Comparison of ENCODE assay signal across 10 cellular contexts in the genomic region with DNA sequence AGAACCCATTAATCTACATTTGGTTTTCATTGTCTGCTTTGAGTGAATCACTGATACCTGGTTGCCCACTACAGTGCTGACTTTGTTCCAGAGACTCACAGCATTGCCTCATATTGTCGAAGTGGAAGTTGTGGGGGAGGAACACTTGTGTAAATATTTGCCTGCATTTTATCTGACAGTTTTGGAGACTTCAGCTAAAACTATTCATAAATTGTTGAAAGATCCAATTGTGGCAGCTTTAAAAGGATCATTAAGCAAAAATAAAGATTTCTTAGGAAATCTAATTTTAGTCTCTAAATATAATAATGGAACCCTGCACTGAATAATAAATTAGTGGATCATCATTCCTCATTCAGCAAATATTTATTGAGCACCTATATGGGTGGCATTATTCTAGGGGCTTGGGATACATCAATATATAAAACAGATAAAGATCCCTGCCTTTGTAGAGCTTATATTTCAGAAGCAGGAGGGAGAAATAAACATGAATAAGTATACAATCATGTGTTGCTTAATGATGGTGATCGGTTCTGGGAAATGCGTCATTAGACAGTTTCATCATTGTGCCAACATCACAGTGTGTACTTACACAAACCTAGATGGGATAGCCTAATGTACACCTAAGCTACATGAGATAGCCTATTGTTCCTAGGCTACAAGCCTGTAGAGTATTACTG.
DNase-seq lines count a peak whose midpoint lies in the region; ATAC-seq, FAIRE-seq and TF ChIP-seq lines count a peak whose summit lies in the region.
"Had no signal": no experiment of that assay in that cellular context is flagged by ENCODE, and none has a peak within 500 bp of the region (broad histone marks: within the 10 kb centered on the region; RNA-seq: fewer than 3 reads in every experiment).

No MANE protein-coding gene starts in this region.

- H3K79me2 ChIP-seq in astrocyte (ENCODE audit: insufficient read depth, low read length): peaks cover 8% of the 10 kb centered on the region

- H3K9me3 ChIP-seq in astrocyte (ENCODE audit: insufficient read depth, low read depth, low read length): no peaks in the 10 kb centered on the region
- H3K9me3 ChIP-seq: thyroid gland had no signal

- H3K4me3 Mint-ChIP-seq in astrocyte (ENCODE audit: unreplicated experiment): no peak overlapping the region

- H3K27ac ChIP-seq in astrocyte (ENCODE audit: low read depth, low read length): peak overlapping the region; percentile 63
- H3K27ac ChIP-seq: thyroid gland had no signal

- H3K4me2 ChIP-seq in astrocyte (ENCODE audit: low read length): peak overlapping the region; percentile 63

- H3K27ac Mint-ChIP-seq in astrocyte (ENCODE audit: unreplicated experiment): peak overlapping the region; percentile 60

- peaks cover 26% of the 10 kb centered on the region for H3K4me1 ChIP-seq in astrocyte (ENCODE audit: insufficient read depth, low read length)

- no peaks in the 10 kb centered on the region for H3K9me3 Mint-ChIP-seq in astrocyte (ENCODE audit: unreplicated experiment)

- no peak for TF ChIP-seq CTCF in AG10803 (conservative IDR thresholded peaks at IDR 0.05; ENCODE audit: low read length)
- no peak for TF ChIP-seq CTCF in LNCaP clone FGC (IDR thresholded peaks at IDR 0.05; ENCODE audit: control insufficient read depth, extremely low read depth, insufficient read depth)
- TF ChIP-seq CTCF in astrocyte (IDR thresholded peaks at IDR 0.05; ENCODE audit: insufficient read depth, low read depth, low read length): no peak

- H3K4me3 ChIP-seq in AG10803 (ENCODE audit: low read length) (no peak overlapping the region), LNCaP clone FGC (ENCODE audit: low read depth, low read length) (no peak overlapping the region), astrocyte (ENCODE audit: insufficient read depth, low read depth, low read length) (no peak overlapping the region)
- H3K4me3 ChIP-seq: thyroid gland had no signal

- DNase-seq in AG10803 (ENCODE audit: low read depth): peak; percentile 63
- peak; percentile 14 for DNase-seq in LNCaP clone FGC (ENCODE audit: low read depth)
- DNase-seq in astrocyte (ENCODE audit: low read depth): peak; percentile 87
- peak; percentile 70 for DNase-seq in left lobe of liver (ENCODE audit: low spot score)
- no peak for DNase-seq in DMS79 (lab: John Stamatoyannopoulos, UW)
- DNase-seq in DMS 273 (lab: John Stamatoyannopoulos, UW; ENCODE audit: unreplicated experiment): no peak
- DNase-seq: amygdala, thyroid gland had no signal

- no peak overlapping the region for H3K9ac ChIP-seq in astrocyte (ENCODE audit: low read length)

- H3K27me3 ChIP-seq in astrocyte (ENCODE audit: insufficient read depth, low read length): no peaks in the 10 kb centered on the region
- H3K27me3 ChIP-seq: thyroid gland had no signal

- H4K20me1 ChIP-seq in astrocyte (ENCODE audit: insufficient read depth, low read length): no peaks in the 10 kb centered on the region

- H3K36me3 ChIP-seq in astrocyte (ENCODE audit: insufficient read depth, low read length): no peaks in the 10 kb centered on the region
- H3K36me3 ChIP-seq: thyroid gland had no signal

- H3K27me3 Mint-ChIP-seq in astrocyte (ENCODE audit: low read depth, unreplicated experiment): no peaks in the 10 kb centered on the region

- no peak for FAIRE-seq in astrocyte (lab: Jason Lieb, UNC)

- ATAC-seq in left lobe of liver (peak; percentile 73), GM19467 (IDR thresholded peaks at IDR 0.05; ENCODE audit: unreplicated experiment) (no peak), GM18520 (IDR thresholded peaks at IDR 0.05; ENCODE audit: unreplicated experiment) (no peak)

- no peak overlapping the region for H2AFZ ChIP-seq in astrocyte (ENCODE audit: low read depth, low read length)

- H3K36me3 Mint-ChIP-seq in astrocyte (ENCODE audit: low read depth, unreplicated experiment): no peaks in the 10 kb centered on the region

- peaks cover 27% of the 10 kb centered on the region for H3K4me1 Mint-ChIP-seq in astrocyte (ENCODE audit: low read depth, unreplicated experiment)

Comparison
In these comparisons a context has a peak if more than half of its experiments do, and no peak if none do; other contexts are left out.
1. DNase-seq: peak in AG10803 (single experiment), LNCaP clone FGC (single experiment), astrocyte (single experiment) and left lobe of liver (single experiment); none in DMS79 (single experiment) and DMS 273 (single experiment).